Comparison of ENCODE assay signal across 23 cellular contexts in genomic region chr14:104512061-104512460, GRCh38.
"Had no signal": no experiment of that assay in that cellular context is flagged by ENCODE, and none has a peak within 500 bp of the region (broad histone marks: within the 10 kb centered on the region; RNA-seq: fewer than 3 reads in every experiment).

No MANE protein-coding gene starts in this region.

- H3K9me3 ChIP-seq: colonic mucosa, mucosa of descending colon, prostate gland, right lobe of liver, upper lobe of right lung had no signal

- H3K27me3 ChIP-seq: colonic mucosa, right lobe of liver had no signal

- H3K36me3 ChIP-seq: colonic mucosa, gastrocnemius medialis, heart right ventricle, prostate gland, right lobe of liver, tibial artery, upper lobe of right lung had no signal

- H3K9ac ChIP-seq: parathyroid adenoma had no signal

- H2AFZ ChIP-seq: parathyroid adenoma had no signal

- H3K36me3 Mint-ChIP-seq: natural killer cell; stimulated activated effector memory CD8-positive, alpha-beta T cell treated with anti-CD3 and anti-CD28 coated beads, Interleukin-12 subunit alpha, Interleukin-12 subunit beta, amount 100 ng/mL, for 72 hours had no signal

- DNase-seq: colonic mucosa; dermis blood vessel endothelial cell; effector CD4-positive, alpha-beta T cell; gastrocnemius medialis; heart right ventricle; hypothalamus; kidney glomerular epithelial cell; mammary epithelial cell; mucosa of descending colon; natural killer cell; nucleus accumbens; retina; right lobe of liver; stimulated activated CD4-positive, alpha-beta T cell treated with anti-CD3 and anti-CD28 coated beads, Interleukin-4, amount 100 ng/mL, for 1 hour; stimulated activated CD8-positive, alpha-beta memory T cell treated with anti-CD3 and anti-CD28 coated beads, Interleukin-4, amount 100 ng/mL, for 48 hours; stimulated activated naive CD8-positive, alpha-beta T cell treated with anti-CD3 and anti-CD28 coated beads, Interleukin-15, Interleukin-2, amounts not matched to agents 100 U/mL and 50 U/mL, for 24 hours; upper lobe of right lung had no signal

- H3K9me3 Mint-ChIP-seq: natural killer cell; stimulated activated effector memory CD8-positive, alpha-beta T cell treated with anti-CD3 and anti-CD28 coated beads, Interleukin-12 subunit alpha, Interleukin-12 subunit beta, amount 100 ng/mL, for 72 hours had no signal

- H3K27ac Mint-ChIP-seq: natural killer cell; stimulated activated effector memory CD8-positive, alpha-beta T cell treated with anti-CD3 and anti-CD28 coated beads, Interleukin-12 subunit alpha, Interleukin-12 subunit beta, amount 100 ng/mL, for 72 hours had no signal

- H3K4me3 Mint-ChIP-seq: natural killer cell; neural crest cell; stimulated activated effector memory CD8-positive, alpha-beta T cell treated with anti-CD3 and anti-CD28 coated beads, Interleukin-12 subunit alpha, Interleukin-12 subunit beta, amount 100 ng/mL, for 72 hours had no signal

- ATAC-seq: esophagus mucosa; gastrocnemius medialis; heart right ventricle; mucosa of descending colon; natural killer cell; right lobe of liver; stimulated activated effector memory CD8-positive, alpha-beta T cell treated with anti-CD3 and anti-CD28 coated beads, Interleukin-12 subunit alpha, Interleukin-12 subunit beta, amount 100 ng/mL, for 72 hours; stimulated activated naive CD8-positive, alpha-beta T cell treated with anti-CD3 and anti-CD28 coated beads, Interleukin-15, Interleukin-2, amounts not matched to agents 100 U/mL and 50 U/mL, for 24 hours; upper lobe of right lung had no signal

- H3K4me3 ChIP-seq: colonic mucosa, gastrocnemius medialis, heart right ventricle, mucosa of descending colon, prostate gland, right lobe of liver, tibial artery, upper lobe of right lung had no signal

- H3K4me1 Mint-ChIP-seq: natural killer cell; neural crest cell; stimulated activated effector memory CD8-positive, alpha-beta T cell treated with anti-CD3 and anti-CD28 coated beads, Interleukin-12 subunit alpha, Interleukin-12 subunit beta, amount 100 ng/mL, for 72 hours had no signal

- H3K27ac ChIP-seq: colonic mucosa, gastrocnemius medialis, heart right ventricle, parathyroid adenoma, prostate gland, right lobe of liver, tibial artery, upper lobe of right lung had no signal

- H3K4me1 ChIP-seq: colonic mucosa, gastrocnemius medialis, parathyroid adenoma, prostate gland, right lobe of liver, upper lobe of right lung had no signal

- H3K79me2 ChIP-seq: parathyroid adenoma had no signal
